9 cellular contexts compared by ENCODE assay signal in genomic region chr19:41377977-41378707, GRCh38.
DNase-seq lines count a peak whose midpoint lies in the region; ATAC-seq and TF ChIP-seq lines count a peak whose summit lies in the region.
"Had no signal": no experiment of that assay in that cellular context is flagged by ENCODE, and none has a peak within 500 bp of the region (broad histone marks: within the 10 kb centered on the region; RNA-seq: fewer than 3 reads in every experiment).

No MANE protein-coding gene starts in this region.

- TF ChIP-seq CTCF in GM13976 (IDR thresholded peaks at IDR 0.05; ENCODE audit: borderline replicate concordance, control extremely low read depth, extremely low read depth, insufficient read depth, missing control alignments) (peak; percentile 35), astrocyte of the spinal cord (IDR thresholded peaks at IDR 0.05; ENCODE audit: low read depth, low read length) (peak; percentile 12)

- H3K4me3 ChIP-seq in astrocyte of the spinal cord (ENCODE audit: low read depth, low read length) (no peak overlapping the region), rectal smooth muscle tissue (ENCODE audit: low read length) (no peak overlapping the region)

- in situ Hi-C loops in GM13976 (cut with MboI; ENCODE audit: low sequenced_read_pairs, unreplicated experiment) (no loop called here), astrocyte of the spinal cord (cut with HindIII; ENCODE audit: low sequenced_read_pairs) (no loop called here)

- H3K27ac ChIP-seq in rectal smooth muscle tissue (ENCODE audit: low read depth, low read length): peak overlapping the region; percentile 75

- DNase-seq in GM13976 (ENCODE audit: low spot score) (peak; percentile 65), astrocyte of the spinal cord (ENCODE audit: low read depth, low spot score) (no peak), NCI-H345 treated with DMSO at 0.1 percent for 48 hours (lab: John Stamatoyannopoulos, UW; ENCODE audit: unreplicated experiment) (no peak), foreskin melanocyte (no peak)
- DNase-seq: NCI-H1436 treated with DMSO at 0.1 percent for 48 hours had no signal

- peak; percentile 79 for ATAC-seq in HG02642 (IDR thresholded peaks at IDR 0.05; ENCODE audit: poor library complexity, unreplicated experiment)
- ATAC-seq in HG03442 (IDR thresholded peaks at IDR 0.05; ENCODE audit: unreplicated experiment): no peak
- ATAC-seq in HG03378 (IDR thresholded peaks at IDR 0.05; ENCODE audit: unreplicated experiment): no peak

- H3K27me3 ChIP-seq in rectal smooth muscle tissue (ENCODE audit: control insufficient read depth, insufficient read depth, low read length): no peaks in the 10 kb centered on the region

- H3K36me3 ChIP-seq in rectal smooth muscle tissue (ENCODE audit: control insufficient read depth, insufficient read depth, low read length): peaks cover 2% of the 10 kb centered on the region

- peaks cover 14% of the 10 kb centered on the region for H3K4me1 ChIP-seq in rectal smooth muscle tissue (ENCODE audit: control insufficient read depth, insufficient read depth, low read length)

- H3K9ac ChIP-seq in rectal smooth muscle tissue (ENCODE audit: low read length): no peak overlapping the region
